14 cellular contexts compared by ENCODE assay signal in the genomic region with DNA sequence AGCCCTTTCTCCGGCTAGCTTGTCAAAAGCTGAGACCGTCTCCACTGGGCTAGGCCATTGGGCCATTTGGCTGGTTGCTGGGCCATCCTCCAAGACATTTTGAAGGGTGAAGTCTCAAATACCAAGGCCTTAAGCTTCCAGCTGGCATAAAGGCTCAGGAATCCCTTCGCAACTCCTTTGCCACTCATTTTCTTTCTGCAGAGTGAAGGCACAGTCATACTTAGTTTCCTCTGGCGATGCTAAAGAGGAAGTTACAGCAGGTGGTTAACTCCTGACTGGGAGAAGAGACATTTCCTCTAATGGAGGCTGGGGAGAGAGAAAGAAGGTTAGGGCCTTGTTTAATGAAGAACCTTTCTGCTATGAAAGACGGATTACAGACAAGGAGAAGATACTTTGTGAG. TPM values are rescaled to one million over a fixed set of nuclear protein-coding genes. Genes with fewer than 3 reads are reported as not detected.
DNase-seq lines count a peak whose midpoint lies in the region; ATAC-seq, FAIRE-seq and TF ChIP-seq lines count a peak whose summit lies in the region.
"Had no signal": no experiment of that assay in that cellular context is flagged by ENCODE, and none has a peak within 500 bp of the region (broad histone marks: within the 10 kb centered on the region; RNA-seq: fewer than 3 reads in every experiment).

No MANE protein-coding gene starts in this region.

- H3K9me3 ChIP-seq in SJCRH30 (replicated peaks) (no peaks in the 10 kb centered on the region), osteoblast (ENCODE audit: low read depth, low read length) (no peaks in the 10 kb centered on the region)
- H3K9me3 ChIP-seq: heart right ventricle had no signal

- TF ChIP-seq POLR2A in GM12892 (IDR thresholded peaks at IDR 0.05; ENCODE audit: low read depth, low read length) = no peak

- peak; percentile 68 for FAIRE-seq in GM12892 (lab: Jason Lieb, UNC)

- H3K27me3 ChIP-seq in SJCRH30 = no peaks in the 10 kb centered on the region
- H3K27me3 ChIP-seq in osteoblast (ENCODE audit: insufficient read depth, low read length) = no peaks in the 10 kb centered on the region
- H3K27me3 ChIP-seq: heart right ventricle had no signal

- H3K4me3 ChIP-seq in SJCRH30 = no peak overlapping the region
- H3K4me3 ChIP-seq in osteoblast (ENCODE audit: insufficient read depth, low read length) = no peak overlapping the region
- H3K4me3 ChIP-seq: heart right ventricle, skin epidermis had no signal

- peaks cover 1% of the 10 kb centered on the region for H3K79me2 ChIP-seq in osteoblast (ENCODE audit: insufficient read depth, low read length)

- H3K4me2 ChIP-seq in osteoblast (ENCODE audit: insufficient read depth, low read length) = no peak overlapping the region

- H3K36me3 ChIP-seq in SJCRH30 (no peaks in the 10 kb centered on the region), osteoblast (ENCODE audit: insufficient read depth, low read length) (no peaks in the 10 kb centered on the region)
- H3K36me3 ChIP-seq: heart right ventricle had no signal

- H3K4me1 ChIP-seq in SJCRH30 (peaks cover 50% of the 10 kb centered on the region), osteoblast (ENCODE audit: insufficient read depth, low read length) (peaks cover 5% of the 10 kb centered on the region)

- H2AFZ ChIP-seq in osteoblast (ENCODE audit: low read length) = no peak overlapping the region

- H4K20me1 ChIP-seq in osteoblast (ENCODE audit: insufficient read depth, low read length) = no peaks in the 10 kb centered on the region

- peak; percentile 25 for ATAC-seq in HG03108 (IDR thresholded peaks at IDR 0.05; ENCODE audit: unreplicated experiment)
- ATAC-seq in GM18502 (IDR thresholded peaks at IDR 0.05; ENCODE audit: poor library complexity, unreplicated experiment) = no peak
- ATAC-seq: heart right ventricle had no signal

- TF ChIP-seq CTCF in osteoblast (IDR thresholded peaks at IDR 0.05; ENCODE audit: extremely low read depth, low read depth, low read length) = no peak

- DNase-seq in GM12892 (ENCODE audit: insufficient read length) (no peak), SJCRH30 (no peak), pons (ENCODE audit: low spot score) (peak; percentile 62), T-helper 9 cell (no peak), osteoblast (ENCODE audit: insufficient read length, low spot score, missing footprints) (no peak)
- DNase-seq: activated CD4-positive, alpha-beta T cell treated with anti-CD3 and anti-CD28 coated beads for 4 hours; activated naive CD4-positive, alpha-beta T cell treated with anti-CD3 and anti-CD28 coated beads, Interleukin-2, amount 10 ng/mL, durations not matched to agents 7 days and 5 days; effector CD4-positive, alpha-beta T cell; GOT3; heart right ventricle; NCI-H187 had no signal

- H3K27ac ChIP-seq in SJCRH30 (0 out of 2 replicates have a peak overlapping the region, but pooled peaks have one; percentile 3), osteoblast (ENCODE audit: low read depth, low read length) (no peak overlapping the region)

RNA-seq across cellular contexts. Expression of a gene that starts 4.8 kb away (rescaled TPM):
- 46.6 TPM for polyA plus RNA-seq in GM12892 (2012; ENCODE audit: missing spikeins)
- total RNA-seq in SJCRH30 (2014; rRNA removed; shearing (Covaris generic)) = 174 and 183 TPM in 2 replicates
- 53.6 and 57.5 TPM in 2 replicates for total RNA-seq in osteoblast

RNA-seq across cellular contexts. Expression of a gene that starts 15.3 kb away (rescaled TPM):
- 4.2 TPM for polyA plus RNA-seq in GM12892 (2012; ENCODE audit: missing spikeins)
- 8.1 and 9.5 TPM in 2 replicates for total RNA-seq in SJCRH30 (2014; rRNA removed; shearing (Covaris generic))
- total RNA-seq in osteoblast = 5.0 and 6.2 TPM in 2 replicates

RNA-seq across cellular contexts. Expression of a gene that starts 22.4 kb away (rescaled TPM):
- polyA plus RNA-seq in GM12892 (2012; ENCODE audit: missing spikeins) = 0.98 TPM
- 68.1 and 89.7 TPM in 2 replicates for total RNA-seq in SJCRH30 (2014; rRNA removed; shearing (Covaris generic))
- total RNA-seq in osteoblast = 18.3 and 26.1 TPM in 2 replicates

RNA-seq across cellular contexts. Expression of a gene that starts 40.5 kb away (rescaled TPM):
- 2.8 TPM for polyA plus RNA-seq in GM12892 (2012; ENCODE audit: missing spikeins)
- total RNA-seq in SJCRH30 (2014; rRNA removed; shearing (Covaris generic)) = 1.7 and 4.6 TPM in 2 replicates
- total RNA-seq in osteoblast = 1.8 and 3.8 TPM in 2 replicates

RNA-seq across cellular contexts. Expression of a gene that starts 40.7 kb away (rescaled TPM):
- polyA plus RNA-seq in GM12892 (2012; ENCODE audit: missing spikeins) = 6.6 TPM
- not detected in 2 replicates for total RNA-seq in SJCRH30 (2014; rRNA removed; shearing (Covaris generic))
- total RNA-seq in osteoblast = 1.8 and 4.0 TPM in 2 replicates
